ENCODE assay signal across 27 cellular contexts in the genomic region with DNA sequence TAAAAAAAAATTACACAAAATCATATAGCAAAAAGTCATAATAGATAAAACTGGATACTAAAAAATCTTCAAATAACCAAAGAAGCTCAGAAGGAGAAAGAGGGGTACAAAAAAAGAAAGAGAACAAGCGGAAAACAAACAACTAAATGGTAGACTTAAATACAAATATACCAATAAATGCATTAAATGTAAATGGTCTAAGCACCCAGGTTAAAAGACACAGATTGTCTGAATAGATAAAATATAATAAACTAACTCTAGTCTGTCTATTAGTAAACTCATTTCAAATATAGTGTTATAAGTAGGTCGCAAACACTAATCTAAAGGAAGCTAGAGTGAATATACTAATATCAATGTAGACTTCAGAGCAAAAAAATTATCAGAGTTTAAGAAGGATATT.
"Had no signal": no experiment of that assay in that cellular context is flagged by ENCODE, and none has a peak within 500 bp of the region (broad histone marks: within the 10 kb centered on the region; RNA-seq: fewer than 3 reads in every experiment).

No MANE protein-coding gene starts in this region.

- H3K27me3 ChIP-seq: colonic mucosa, esophagus muscularis mucosa, esophagus squamous epithelium, gastrocnemius medialis, gastroesophageal sphincter, heart left ventricle, heart right ventricle had no signal

- H3K36me3 ChIP-seq: colonic mucosa, esophagus muscularis mucosa, esophagus squamous epithelium, gastrocnemius medialis, gastroesophageal sphincter, heart left ventricle, heart right ventricle had no signal

- H3K9me3 Mint-ChIP-seq: dendritic cell treated with granulocyte-macrophage colony-stimulating factor and Interleukin-4, amounts not matched to agents 40 ng/mL and 50 ng/mL, for 4 days; effector memory CD8-positive, alpha-beta T cell had no signal

- FAIRE-seq: colon, endometrium, endothelial cell of umbilical vein had no signal

- H3K4me3 ChIP-seq: colonic mucosa, coronary artery, dorsolateral prefrontal cortex, esophagus muscularis mucosa, esophagus squamous epithelium, gastrocnemius medialis, gastroesophageal sphincter, heart left ventricle, heart right ventricle had no signal

- H3K27me3 Mint-ChIP-seq: dendritic cell treated with granulocyte-macrophage colony-stimulating factor and Interleukin-4, amounts not matched to agents 40 ng/mL and 50 ng/mL, for 4 days had no signal

- H3K27ac Mint-ChIP-seq: dendritic cell treated with granulocyte-macrophage colony-stimulating factor and Interleukin-4, amounts not matched to agents 40 ng/mL and 50 ng/mL, for 4 days; effector memory CD8-positive, alpha-beta T cell had no signal

- H3K4me1 ChIP-seq: colonic mucosa, esophagus muscularis mucosa, esophagus squamous epithelium, foreskin keratinocyte, gastrocnemius medialis, gastroesophageal sphincter, heart left ventricle, heart right ventricle had no signal

- H3K4me3 Mint-ChIP-seq: dendritic cell treated with granulocyte-macrophage colony-stimulating factor and Interleukin-4, amounts not matched to agents 40 ng/mL and 50 ng/mL, for 4 days; effector memory CD8-positive, alpha-beta T cell had no signal

- ATAC-seq: effector memory CD8-positive, alpha-beta T cell; esophagus mucosa; foreskin keratinocyte; gastrocnemius medialis; gastroesophageal sphincter; heart left ventricle; heart right ventricle had no signal

- H3K27ac ChIP-seq: colonic mucosa, coronary artery, dorsolateral prefrontal cortex, epithelial cell of prostate, esophagus muscularis mucosa, esophagus squamous epithelium, foreskin keratinocyte, gastrocnemius medialis, gastroesophageal sphincter, heart left ventricle, heart right ventricle had no signal

- H3K9me3 ChIP-seq: colonic mucosa, esophagus squamous epithelium, gastrocnemius medialis, gastroesophageal sphincter had no signal

- DNase-seq: colonic mucosa; cortex of kidney; dermis blood vessel endothelial cell; dorsolateral prefrontal cortex; effector CD4-positive, alpha-beta T cell; effector CD8-positive, alpha-beta T cell; effector memory CD4-positive, alpha-beta T cell; effector memory CD8-positive, alpha-beta T cell; erythroblast; esophagus squamous epithelium; foreskin fibroblast; foreskin keratinocyte; foreskin melanocyte; gastrocnemius medialis; glutamatergic neuron; head of caudate nucleus; heart left ventricle; heart right ventricle had no signal
